Comparison of ENCODE assay signal across 8 cellular contexts in genomic region chr17:68462381-68463210, GRCh38. TPM values are rescaled to one million over a fixed set of nuclear protein-coding genes. Genes with fewer than 3 reads are reported as not detected.
DNase-seq lines count a peak whose midpoint lies in the region; ATAC-seq and TF ChIP-seq lines count a peak whose summit lies in the region.

No MANE protein-coding gene starts in this region.

- no peaks in the 10 kb centered on the region for H3K9me2 ChIP-seq in Karpas-422 (replicated peaks; ENCODE audit: insufficient read depth, low read length)

- H3K9ac ChIP-seq in Karpas-422 (ENCODE audit: low read length), result peak overlapping the region; percentile 43
- no peak overlapping the region for H3K9ac ChIP-seq in fibroblast of lung (ENCODE audit: insufficient read depth, low read length)
- H3K9ac ChIP-seq in neural progenitor cell, result no peak overlapping the region

- no peak for TF ChIP-seq POLR2A in tibial nerve (IDR thresholded peaks at IDR 0.05)

- peak overlapping the region; percentile 23 for H3K27ac Mint-ChIP-seq in activated T-cell treated with anti-CD3 and anti-CD28 coated beads, Interleukin-2, amount 50 U/mL, for 24 hours
- no peak overlapping the region for H3K27ac Mint-ChIP-seq in neural progenitor cell

- H2AFZ ChIP-seq in Karpas-422 (ENCODE audit: low read length) (peak overlapping the region; percentile 31; the same call in 1 of the 2 replicates), fibroblast of lung (ENCODE audit: low read length) (no peak overlapping the region), neural progenitor cell (replicated peaks) (peak overlapping the region; percentile 35)

- no peaks in the 10 kb centered on the region for H3K27me3 Mint-ChIP-seq in activated T-cell treated with anti-CD3 and anti-CD28 coated beads, Interleukin-2, amount 50 U/mL, for 24 hours
- H3K27me3 Mint-ChIP-seq in neural progenitor cell (ENCODE audit: insufficient read depth, low read depth), result peaks cover 13% of the 10 kb centered on the region

- TF ChIP-seq EP300 in tibial nerve (IDR thresholded peaks at IDR 0.05), result no peak

- H3K27me3 ChIP-seq in Karpas-422 (ENCODE audit: low read length) (no peaks in the 10 kb centered on the region), fibroblast of lung (ENCODE audit: control insufficient read depth, insufficient read depth, low read length) (no peaks in the 10 kb centered on the region), neural progenitor cell (peaks cover 17% of the 10 kb centered on the region), tibial nerve (no peaks in the 10 kb centered on the region)

- H3K9me3 ChIP-seq in Karpas-422 (ENCODE audit: low read length) (no peaks in the 10 kb centered on the region), fibroblast of lung (ENCODE audit: control insufficient read depth, insufficient read depth, low read depth, low read length) (no peaks in the 10 kb centered on the region), neural progenitor cell (ENCODE audit: low read depth) (no peaks in the 10 kb centered on the region), tibial nerve (no peaks in the 10 kb centered on the region)

- peaks cover 8% of the 10 kb centered on the region for H3F3A ChIP-seq in neural progenitor cell (ENCODE audit: low read depth)

- H3K4me2 ChIP-seq in Karpas-422 (ENCODE audit: low read depth, low read length, poor library complexity, severe bottlenecking) (peak overlapping the region; percentile 48), fibroblast of lung (ENCODE audit: extremely low read depth, insufficient read depth, low read length) (no peak overlapping the region), neural progenitor cell (no peak overlapping the region)

- H3K4me1 ChIP-seq in Karpas-422 (ENCODE audit: low read length), result peaks cover 52% of the 10 kb centered on the region
- H3K4me1 ChIP-seq in fibroblast of lung (ENCODE audit: control insufficient read depth, extremely low read depth, insufficient read depth, low read length), result peaks cover 4% of the 10 kb centered on the region
- H3K4me1 ChIP-seq in neural progenitor cell, result peaks cover 3% of the 10 kb centered on the region
- peaks cover 0 to 24% (median 0%) of the 10 kb centered on the region in 4 donors for H3K4me1 ChIP-seq in tibial nerve

- DNase-seq in DMS 273 (lab: John Stamatoyannopoulos, UW; ENCODE audit: unreplicated experiment), result peak; percentile 96
- peak; percentile 95 for DNase-seq in Karpas-422
- peak; percentile 57 for DNase-seq in OCI-M2 (lab: John Stamatoyannopoulos, UW; ENCODE audit: unreplicated experiment)
- peak; percentile 69 for DNase-seq in activated T-cell treated with anti-CD3 and anti-CD28 coated beads, Interleukin-2, amount 50 U/mL, for 24 hours
- peak; percentile 65 to 88 for DNase-seq in fibroblast of lung (ENCODE audit: low read depth in 2 of 2)
- peak; percentile 96 for DNase-seq in neural progenitor cell (ENCODE audit: low spot score)
- peak in 1 of 2 donors; percentile 72 for DNase-seq in tibial nerve (ENCODE audit: low spot score in 2 of 2)

- no peaks in the 10 kb centered on the region for H3K9me3 Mint-ChIP-seq in activated T-cell treated with anti-CD3 and anti-CD28 coated beads, Interleukin-2, amount 50 U/mL, for 24 hours
- no peaks in the 10 kb centered on the region for H3K9me3 Mint-ChIP-seq in neural progenitor cell

- H4K20me1 ChIP-seq in Karpas-422 (ENCODE audit: insufficient read depth, low read depth, low read length), result no peaks in the 10 kb centered on the region
- no peaks in the 10 kb centered on the region for H4K20me1 ChIP-seq in fibroblast of lung (ENCODE audit: control insufficient read depth, extremely low read depth, insufficient read depth, low read length)
- no peaks in the 10 kb centered on the region for H4K20me1 ChIP-seq in neural progenitor cell (ENCODE audit: low read depth)

- H3K4me3 ChIP-seq in Karpas-422 (ENCODE audit: low read length), result no peak overlapping the region
- H3K4me3 ChIP-seq in fibroblast of lung (replicated peaks in 1 of 4; ENCODE audit: control extremely low read depth in 1 of 4, insufficient read depth in 1 of 4, low read depth in 3 of 4, low read length in 4 of 4), result no peak overlapping the region
- H3K4me3 ChIP-seq in neural progenitor cell, result no peak overlapping the region
- no peak overlapping the region for H3K4me3 ChIP-seq in tibial nerve

- ATAC-seq in GM21423 (IDR thresholded peaks at IDR 0.05; ENCODE audit: unreplicated experiment), result peak; percentile 38

- H3K36me3 ChIP-seq in Karpas-422 (ENCODE audit: insufficient read depth, low read length) (no peaks in the 10 kb centered on the region), fibroblast of lung (ENCODE audit: control insufficient read depth, insufficient read depth, low read length) (no peaks in the 10 kb centered on the region), neural progenitor cell (no peaks in the 10 kb centered on the region), tibial nerve (no peaks in the 10 kb centered on the region)

- H3K4me1 Mint-ChIP-seq in activated T-cell treated with anti-CD3 and anti-CD28 coated beads, Interleukin-2, amount 50 U/mL, for 24 hours (ENCODE audit: low read depth), result peaks cover 51% of the 10 kb centered on the region
- H3K4me1 Mint-ChIP-seq in neural progenitor cell, result peaks cover 10% of the 10 kb centered on the region

- H3K4me3 Mint-ChIP-seq in activated T-cell treated with anti-CD3 and anti-CD28 coated beads, Interleukin-2, amount 50 U/mL, for 24 hours, result no peak overlapping the region
- H3K4me3 Mint-ChIP-seq in neural progenitor cell, result no peak overlapping the region

- H3K79me2 ChIP-seq in Karpas-422 (ENCODE audit: low read length) (no peaks in the 10 kb centered on the region), fibroblast of lung (ENCODE audit: control insufficient read depth, insufficient read depth, low read length) (no peaks in the 10 kb centered on the region), neural progenitor cell (ENCODE audit: low read depth) (no peaks in the 10 kb centered on the region)

- TF ChIP-seq CTCF in fibroblast of lung (conservative IDR thresholded peaks at IDR 0.05 in 1 of 2, IDR thresholded peaks at IDR 0.05 in 1 of 2; ENCODE audit: low read depth in 1 of 2, low read length in 2 of 2) (peak; percentile 51 to 59), neural progenitor cell (IDR thresholded peaks at IDR 0.05) (peak; percentile 76), tibial nerve (IDR thresholded peaks at IDR 0.05) (peak; percentile 42 to 87 (median 69))

- H3K27ac ChIP-seq in Karpas-422 (ENCODE audit: low read length) (no peak overlapping the region), fibroblast of lung (ENCODE audit: insufficient read depth, low read length) (no peak overlapping the region), neural progenitor cell (no peak overlapping the region), tibial nerve (peak overlapping the region in 1 of 4 donors; percentile 8)

- no peaks in the 10 kb centered on the region for H3K36me3 Mint-ChIP-seq in activated T-cell treated with anti-CD3 and anti-CD28 coated beads, Interleukin-2, amount 50 U/mL, for 24 hours (ENCODE audit: low read depth)
- H3K36me3 Mint-ChIP-seq in neural progenitor cell, result no peaks in the 10 kb centered on the region

- 49 to 50% methylated on average over 15 of the region's 15 CpGs for WGBS in tibial nerve, 2 donors

RNA-seq across cellular contexts. Expression of gene WIPI1, which starts 5.3 kb away (rescaled TPM):
- total RNA-seq in Karpas-422 (2014; rRNA removed; shearing (Covaris generic); ENCODE audit: low replicate concordance), result 28.7 and 33.0 TPM in 2 replicates
- total RNA-seq in fibroblast of lung (159 and 251 TPM in 2 replicates), neural progenitor cell (ENCODE audit: low replicate concordance) (27.8 and 29.5 TPM in 2 replicates), tibial nerve (100 to 1,000 TPM in 1 of 4 donors, 10 to 100 TPM in 3; 71.4 to 131 (median 77.2) TPM)
- 158 and 167 TPM in 2 replicates for polyA plus RNA-seq in fibroblast of lung
- 99.0 and 100 TPM in 2 replicates for polyA plus RNA-seq in fibroblast of lung (2012)
- 90.3 and 100 TPM in 2 replicates for polyA minus RNA-seq in fibroblast of lung (ENCODE audit: low replicate concordance)

RNA-seq across cellular contexts. Expression of gene PRKAR1A, which starts 49.6 kb away (rescaled TPM):
- total RNA-seq in Karpas-422 (2014; rRNA removed; shearing (Covaris generic); ENCODE audit: low replicate concordance), result 201 and 234 TPM in 2 replicates
- total RNA-seq in fibroblast of lung (248 and 290 TPM in 2 replicates), neural progenitor cell (ENCODE audit: low replicate concordance) (155 and 168 TPM in 2 replicates), tibial nerve (100 to 1,000 TPM; 327 to 494 (median 406) TPM)
- 266 and 285 TPM in 2 replicates for polyA plus RNA-seq in fibroblast of lung
- 183 and 190 TPM in 2 replicates for polyA plus RNA-seq in fibroblast of lung (2012)
- 206 and 288 TPM in 2 replicates for polyA minus RNA-seq in fibroblast of lung (ENCODE audit: low replicate concordance)
